8 cellular contexts compared by ENCODE assay signal in genomic region chr1:110634455-110635281, GRCh38. TPM values are rescaled to one million over a fixed set of nuclear protein-coding genes. Genes with fewer than 3 reads are reported as not detected.
DNase-seq lines count a peak whose midpoint lies in the region; ATAC-seq and TF ChIP-seq lines count a peak whose summit lies in the region.

No MANE protein-coding gene starts in this region.

- H3K79me1 ChIP-seq in IMR-90 (ENCODE audit: low read depth in 1 of 2, low read length in 2 of 2), result no peaks in the 10 kb centered on the region

- H3K4me3 Mint-ChIP-seq in CD4-positive, alpha-beta memory T cell, result peak overlapping the region in 7 of 8 donors; percentile 62 to 84 (median 74)

- no peak overlapping the region for H3K14ac ChIP-seq in IMR-90 (replicated peaks; ENCODE audit: low read depth, low read length)

- peak; percentile 42 to 87 (median 44) for DNase-seq in CD4-positive, alpha-beta memory T cell
- DNase-seq in IMR-90, result peak; percentile 76
- peak; percentile 88 for DNase-seq in activated CD8-positive, alpha-beta memory T cell treated with anti-CD3 and anti-CD28 coated beads for 24 hours
- DNase-seq in esophagus muscularis mucosa (ENCODE audit: extremely low spot score), result peak; percentile 88
- peak; percentile 39 for DNase-seq in putamen (ENCODE audit: low spot score)
- no peak for DNase-seq in D341Med (ENCODE audit: low spot score)
- no peak for DNase-seq in GDM1 (lab: John Stamatoyannopoulos, UW)

- no peak overlapping the region for H3K4me2 ChIP-seq in IMR-90 (ENCODE audit: low read depth, low read length)

- H2BK15ac ChIP-seq in IMR-90 (ENCODE audit: low read depth, low read length), result 0 out of 3 replicates have a peak overlapping the region, but pooled peaks have one; percentile 9

- TF ChIP-seq CTCF in IMR-90 (conservative IDR thresholded peaks at IDR 0.05; ENCODE audit: low read depth, low read length) (no peak), esophagus muscularis mucosa (IDR thresholded peaks at IDR 0.05) (no peak)

- no peaks in the 10 kb centered on the region for H3K36me3 ChIP-seq in CD4-positive, alpha-beta memory T cell (ENCODE audit: insufficient read depth, low read length)
- no peaks in the 10 kb centered on the region for H3K36me3 ChIP-seq in IMR-90 (ENCODE audit: control insufficient read depth, insufficient read depth, low read length)
- no peaks in the 10 kb centered on the region for H3K36me3 ChIP-seq in esophagus muscularis mucosa

- no peak overlapping the region for H2BK5ac ChIP-seq in IMR-90 (ENCODE audit: low read depth, low read length, poor library complexity, severe bottlenecking)

- H3K27ac ChIP-seq in CD4-positive, alpha-beta memory T cell (ENCODE audit: low read depth, low read length), result peak overlapping the region; percentile 74
- H3K27ac ChIP-seq in IMR-90 (ENCODE audit: insufficient read depth, low read length), result no peak overlapping the region
- H3K27ac ChIP-seq in esophagus muscularis mucosa (replicated peaks in 1 of 4), result peak overlapping the region in 1 of 4 donors; percentile 13

- no peak overlapping the region for H3K23ac ChIP-seq in IMR-90 (ENCODE audit: low read depth, low read length)

- no peak for TF ChIP-seq EP300 in esophagus muscularis mucosa (IDR thresholded peaks at IDR 0.05)

- no TSS peak for BruUV-seq in IMR-90 (replicated peaks; lab: Mats Ljungman, UMichigan)

- dilution Hi-C loops in IMR-90 (cut with HindIII; ENCODE audit: low sequenced_read_pairs, unreplicated experiment), result no loop called here

- H3K9ac ChIP-seq in IMR-90 (ENCODE audit: low read depth, low read length), result no peak overlapping the region

- H3K36me3 Mint-ChIP-seq in CD4-positive, alpha-beta memory T cell, result peaks cover 0 to 2% of the 10 kb centered on the region in 2 donors

- 0 out of 2 replicates have a peak overlapping the region, but pooled peaks have one; percentile 35 for H2AK5ac ChIP-seq in IMR-90 (ENCODE audit: low read depth, low read length)

- H3K27ac Mint-ChIP-seq in CD4-positive, alpha-beta memory T cell, result peak overlapping the region in 3 of 7 donors; percentile 91 to 95 (median 94)

- POLR2A ChIA-PET in CD4-positive, alpha-beta memory T cell (lab: Charles Lee; ENCODE audit: partially characterized antibody), result interaction anchor here (0.6 to 27.3 kb wide), 18 partner anchors 8 to 1087 kb away, joined by 3 to 993 read pairs (median 3); partner anchors contain the start of genes GNAI3 and KCNA3
- POLR2A ChIA-PET in IMR-90 (lab: Charles Lee; ENCODE audit: unreplicated experiment), result no interaction called here

- H2AK9ac ChIP-seq in IMR-90 (replicated peaks; ENCODE audit: low read depth, low read length, poor library complexity), result no peak overlapping the region

- H3K18ac ChIP-seq in IMR-90 (ENCODE audit: low read depth, low read length), result no peak overlapping the region; the same call in 1 of the 2 replicates

- peak overlapping the region; percentile 2 to 8 for H3K4me3 ChIP-seq in CD4-positive, alpha-beta memory T cell (ENCODE audit: low read length in 2 of 2)
- H3K4me3 ChIP-seq in IMR-90 (ENCODE audit: insufficient read depth, low read depth, low read length) (no peak overlapping the region), esophagus muscularis mucosa (no peak overlapping the region)

- peaks cover 2 to 68% (median 60%) of the 10 kb centered on the region in 4 donors for H3K4me1 Mint-ChIP-seq in CD4-positive, alpha-beta memory T cell

- H3K4me1 ChIP-seq in CD4-positive, alpha-beta memory T cell (ENCODE audit: insufficient read depth, low read length), result peaks cover 98% of the 10 kb centered on the region
- H3K4me1 ChIP-seq in IMR-90 (ENCODE audit: control insufficient read depth, insufficient read depth, low read length) (peaks cover 3% of the 10 kb centered on the region; the same call in 1 of the 2 replicates), esophagus muscularis mucosa (peaks cover 15 to 27% (median 18%) of the 10 kb centered on the region in 4 donors)

- H4K91ac ChIP-seq in IMR-90 (ENCODE audit: insufficient read depth, low read depth, low read length), result peak overlapping the region; percentile 39; the same call in 1 of the 2 replicates

- no peaks in the 10 kb centered on the region for H3K9me3 ChIP-seq in CD4-positive, alpha-beta memory T cell (ENCODE audit: control insufficient read depth in 1 of 2, low read length in 2 of 2)
- H3K9me3 ChIP-seq in IMR-90 (ENCODE audit: control insufficient read depth, insufficient read depth, low read length) (no peaks in the 10 kb centered on the region), esophagus muscularis mucosa (no peaks in the 10 kb centered on the region)

- in situ Hi-C loops in IMR-90 (cut with MboI; ENCODE audit: low sequenced_read_pairs), result loop anchor here (5.0 kb wide), 1 partner anchor 133 kb away; no protein-coding TSS in a partner anchor

- ATAC-seq in GM21390 (IDR thresholded peaks at IDR 0.05; ENCODE audit: unreplicated experiment) (peak; percentile 69), IMR-90 (ENCODE audit: low read depth) (peak; percentile 64)

- H3K27me3 ChIP-seq in CD4-positive, alpha-beta memory T cell (ENCODE audit: insufficient read depth, low read length), result no peaks in the 10 kb centered on the region
- H3K27me3 ChIP-seq in IMR-90 (ENCODE audit: control insufficient read depth, insufficient read depth, low read length) (peaks cover 9% of the 10 kb centered on the region; the same call in 1 of the 2 replicates), esophagus muscularis mucosa (peaks cover 0 to 13% (median 3%) of the 10 kb centered on the region in 4 donors)

- CTCF ChIA-PET in CD4-positive, alpha-beta memory T cell (lab: Charles Lee; ENCODE audit: partially characterized antibody), result interaction anchor here (0.7 to 12.6 kb wide), 11 partner anchors 7 to 152 kb away, joined by 3 to 179 read pairs (median 4); partner anchors contain the start of gene KCNA3
- CTCF ChIA-PET in IMR-90 (lab: Yijun Ruan, JAX), result no interaction called here

- peaks cover 0 to 3% (median 0%) of the 10 kb centered on the region in 8 donors for H3K9me3 Mint-ChIP-seq in CD4-positive, alpha-beta memory T cell

- no peak overlapping the region for H2BK120ac ChIP-seq in IMR-90 (ENCODE audit: low read depth, low read length)

- intact Hi-C loops in CD4-positive, alpha-beta memory T cell (cut with micrococcal nuclease), result loop anchor here (1.0 to 10.0 kb wide), 3 partner anchors 34 to 330 kb away; partner anchors contain the start of gene LRIF1
- intact Hi-C loops in IMR-90 (cut with micrococcal nuclease), result no loop called here
- intact Hi-C loops in esophagus muscularis mucosa (cut with DNase I), result loop anchor here (5.0 kb wide), 1 partner anchor 148 kb away; no protein-coding TSS in a partner anchor

- no peak overlapping the region for H2AFZ ChIP-seq in IMR-90 (replicated peaks; ENCODE audit: low read length, poor library complexity)

- no peak overlapping the region for H4K5ac ChIP-seq in IMR-90 (ENCODE audit: low read depth, low read length)

- no peaks in the 10 kb centered on the region for H4K20me1 ChIP-seq in IMR-90 (ENCODE audit: insufficient read depth, low read length)

- H3K4ac ChIP-seq in IMR-90 (ENCODE audit: low read depth, low read length), result peak overlapping the region; percentile 29; the same call in 1 of the 2 replicates

- H2BK20ac ChIP-seq in IMR-90 (ENCODE audit: low read depth, low read length), result no peak overlapping the region

- no peak overlapping the region for H4K8ac ChIP-seq in IMR-90 (ENCODE audit: low read depth in 2 of 2, low read length in 2 of 2)

- H3K56ac ChIP-seq in IMR-90 (ENCODE audit: extremely low read depth, insufficient read depth, low read length), result no peak overlapping the region

- 24% methylated on average over 3 of the region's 7 CpGs; no CpG with 5 or more reads in 1 of the 2 experiments for WGBS in IMR-90 (ENCODE audit: extremely low coverage in 2 of 2, insufficient read length in 1 of 2), 2 experiments
- WGBS in esophagus muscularis mucosa, result 26% methylated on average over 6 of the region's 7 CpGs

- TF ChIP-seq POLR2A in IMR-90 (IDR thresholded peaks at IDR 0.05; ENCODE audit: low read depth, low read length) (no peak), esophagus muscularis mucosa (IDR thresholded peaks at IDR 0.05; ENCODE audit: low read depth) (no peak)

- H3K27me3 Mint-ChIP-seq in CD4-positive, alpha-beta memory T cell, result no peaks in the 10 kb centered on the region

- no peaks in the 10 kb centered on the region for H3K9me1 ChIP-seq in IMR-90 (ENCODE audit: insufficient read depth, low read length)

- TF ChIP-seq RAD21 in IMR-90 (IDR thresholded peaks at IDR 0.05; ENCODE audit: low read length), result no peak

TF ChIP-seq in IMR-90, 13 proteins besides CTCF, POLR2A, EP300 and RAD21 (continues in another document):
- no peak for TF ChIP-seq RCOR1 (IDR thresholded peaks at IDR 0.05; ENCODE audit: insufficient replicate concordance, low read length)
- no peak for TF ChIP-seq CHD1 (IDR thresholded peaks at IDR 0.05; ENCODE audit: low read depth, low read length)
- TF ChIP-seq MXI1 (IDR thresholded peaks at IDR 0.05; ENCODE audit: borderline replicate concordance, low read depth, low read length), result no peak
- no peak for TF ChIP-seq MAZ (IDR thresholded peaks at IDR 0.05; ENCODE audit: borderline replicate concordance, low read depth, low read length)
- no peak for TF ChIP-seq MAFK (IDR thresholded peaks at IDR 0.05; ENCODE audit: low read depth, low read length)
- no peak for TF ChIP-seq BHLHE40 (IDR thresholded peaks at IDR 0.05; ENCODE audit: low read depth, low read length)
- TF ChIP-seq NFE2L2 (IDR thresholded peaks at IDR 0.05; ENCODE audit: low read depth, low read length), result no peak

RNA-seq across cellular contexts. Expression of gene KCNA2, which starts 28.5 kb away (rescaled TPM):
- total RNA-seq in CD4-positive, alpha-beta memory T cell, result 1 to 10 TPM; 1.2 to 2.2 TPM
- 1 to 10 TPM in 1 of 2 donors, under 1 TPM in 1; 0.26 to 1.0 TPM for polyA plus RNA-seq in CD4-positive, alpha-beta memory T cell
- total RNA-seq in IMR-90 (2012; rRNA removed), result under 0.01 TPM in 1 of 2 replicates, not detected in the other
- not detected in 2 replicates for polyA plus RNA-seq in IMR-90 (2012; rRNA removed)
- polyA plus RNA-seq in IMR-90 (2012; cell fraction: cytosol; rRNA removed), result 0.01 and 0.13 TPM in 2 replicates
- polyA plus RNA-seq in IMR-90 (2012; cell fraction: nucleus; rRNA removed; ENCODE audit: low replicate concordance), result under 0.01 TPM in 1 of 2 replicates, not detected in the other
- total RNA-seq in esophagus muscularis mucosa, result 1 to 10 TPM; 1.7 to 4.3 (median 2.7) TPM

RNA-seq across cellular contexts. Expression of gene KCNA3, which starts 40.1 kb away (rescaled TPM):
- 100 to 1,000 TPM; 124 TPM for total RNA-seq in CD4-positive, alpha-beta memory T cell
- 10 to 100 TPM; 88.7 to 96.3 TPM for polyA plus RNA-seq in CD4-positive, alpha-beta memory T cell
- total RNA-seq in IMR-90 (2012; rRNA removed) (under 0.01 TPM in 2 replicates), esophagus muscularis mucosa (1 to 10 TPM in 3 of 4 donors, under 1 TPM in 1; 0.80 to 3.1 (median 1.6) TPM)
- polyA plus RNA-seq in IMR-90 (2012; rRNA removed), result 0.09 TPM in 1 of 2 replicates, not detected in the other
- polyA plus RNA-seq in IMR-90 (2012; cell fraction: cytosol; rRNA removed), result 0.01 and 0.04 TPM in 2 replicates
- polyA plus RNA-seq in IMR-90 (2012; cell fraction: nucleus; rRNA removed; ENCODE audit: low replicate concordance), result 0.02 TPM in 1 of 2 replicates, not detected in the other

Comparison
In these comparisons a context has a peak if more than half of its experiments do, and no peak if none do; other contexts are left out.
1. DNase-seq: peak in CD4-positive, alpha-beta memory T cell (5 of 5), IMR-90 (single experiment), activated CD8-positive, alpha-beta memory T cell treated with anti-CD3 and anti-CD28 coated beads for 24 hours (single experiment), esophagus muscularis mucosa (single experiment) and putamen (single experiment); none in D341Med (single experiment) and GDM1 (single experiment).
2. H3K4me3 ChIP-seq: peak in CD4-positive, alpha-beta memory T cell (2 of 2); none in IMR-90 (single experiment) and esophagus muscularis mucosa (0 of 4).
3. RNA of gene KCNA3, which starts 40.1 kb away (total RNA-seq): 124 TPM in CD4-positive, alpha-beta memory T cell; 0.80 to 3.1 TPM in esophagus muscularis mucosa and under 0.01 TPM in IMR-90; every median in the first group is over 10 times any median in the second.